In the genomic region with DNA sequence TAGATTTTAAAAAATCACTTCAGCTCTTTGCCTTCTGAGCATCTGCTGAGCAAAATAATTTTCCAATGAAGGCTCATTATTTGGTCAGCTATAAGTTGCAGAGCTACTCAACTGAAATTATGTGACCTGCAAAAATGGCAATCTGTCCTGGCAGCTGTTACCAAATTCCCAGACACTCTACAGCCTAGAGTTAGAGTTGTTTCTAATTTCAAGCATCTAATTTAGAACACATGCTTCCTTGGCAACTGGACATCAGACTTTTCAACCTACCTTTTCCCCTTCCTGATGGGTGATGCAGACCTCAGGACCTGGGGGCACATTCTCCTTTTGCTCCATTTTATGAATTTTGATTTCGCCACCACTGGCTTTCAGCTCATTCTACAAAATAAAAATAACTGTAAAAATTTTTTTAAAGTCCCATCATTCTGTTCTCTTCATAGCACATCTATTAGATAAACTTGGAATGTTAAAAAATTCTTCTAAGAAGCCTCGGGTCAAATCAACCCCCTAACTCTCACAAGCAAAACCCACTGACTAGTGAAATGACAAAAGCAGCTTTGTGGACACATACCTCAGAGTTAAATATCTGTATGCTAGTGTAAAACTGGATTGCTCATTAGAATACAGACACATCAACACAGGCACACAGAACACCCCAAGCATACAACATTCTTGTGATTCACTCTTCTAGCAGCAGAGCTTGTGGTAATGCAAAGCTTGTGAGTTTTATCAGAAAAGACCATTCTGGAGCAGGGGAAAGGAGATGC, we compare ENCODE assay signal across 1 cellular context.
TF ChIP-seq lines count a peak whose summit lies in the region.

No MANE protein-coding gene starts in this region.

TF ChIP-seq in SK-N-SH, 30 proteins besides CTCF, POLR2A, EP300 and RAD21 (continued from another document):
- TF ChIP-seq, protein P1, sequence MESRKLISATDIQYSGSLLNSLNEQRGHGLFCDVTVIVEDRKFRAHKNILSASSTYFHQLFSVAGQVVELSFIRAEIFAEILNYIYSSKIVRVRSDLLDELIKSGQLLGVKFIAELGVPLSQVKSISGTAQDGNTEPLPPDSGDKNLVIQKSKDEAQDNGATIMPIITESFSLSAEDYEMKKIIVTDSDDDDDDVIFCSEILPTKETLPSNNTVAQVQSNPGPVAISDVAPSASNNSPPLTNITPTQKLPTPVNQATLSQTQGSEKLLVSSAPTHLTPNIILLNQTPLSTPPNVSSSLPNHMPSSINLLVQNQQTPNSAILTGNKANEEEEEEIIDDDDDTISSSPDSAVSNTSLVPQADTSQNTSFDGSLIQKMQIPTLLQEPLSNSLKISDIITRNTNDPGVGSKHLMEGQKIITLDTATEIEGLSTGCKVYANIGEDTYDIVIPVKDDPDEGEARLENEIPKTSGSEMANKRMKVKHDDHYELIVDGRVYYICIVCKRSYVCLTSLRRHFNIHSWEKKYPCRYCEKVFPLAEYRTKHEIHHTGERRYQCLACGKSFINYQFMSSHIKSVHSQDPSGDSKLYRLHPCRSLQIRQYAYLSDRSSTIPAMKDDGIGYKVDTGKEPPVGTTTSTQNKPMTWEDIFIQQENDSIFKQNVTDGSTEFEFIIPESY (IDR thresholded peaks at IDR 0.05; ENCODE audit: borderline replicate concordance, low read depth): no peak
- TF ChIP-seq TCF12 (IDR thresholded peaks at IDR 0.05): peak; percentile 84
- peak; percentile 55 for TF ChIP-seq CHD2 (IDR thresholded peaks at IDR 0.05; ENCODE audit: low read length, partially characterized antibody)
- TF ChIP-seq MXI1 (IDR thresholded peaks at IDR 0.05; ENCODE audit: low read depth, low read length): no peak
- 0 out of 2 replicates have a peak, but pooled peaks have one; percentile 18 for TF ChIP-seq NFIC (IDR thresholded peaks at IDR 0.05; ENCODE audit: borderline replicate concordance)
- no peak for TF ChIP-seq GATA2 (CRISPR knock-in tag; IDR thresholded peaks at IDR 0.05)
- no peak for TF ChIP-seq NRF1 (IDR thresholded peaks at IDR 0.05; ENCODE audit: low read depth, low read length)
- TF ChIP-seq SMC3 (IDR thresholded peaks at IDR 0.05; ENCODE audit: low read depth, low read length): no peak
- no peak for TF ChIP-seq ELF1 (IDR thresholded peaks at IDR 0.05)
- TF ChIP-seq FOXM1 (IDR thresholded peaks at IDR 0.05; ENCODE audit: low read depth): no peak
- TF ChIP-seq PBX3 (IDR thresholded peaks at IDR 0.05): peak; percentile 23; the same call in 1 of the 2 replicates
- TF ChIP-seq GABPA (IDR thresholded peaks at IDR 0.05; ENCODE audit: low read depth): no peak
- 0 out of 2 replicates have a peak, but pooled peaks have one; percentile 6 for TF ChIP-seq JUND (IDR thresholded peaks at IDR 0.05)
- no peak; the same call in 1 of the 2 replicates for TF ChIP-seq RXRA (IDR thresholded peaks at IDR 0.05; ENCODE audit: borderline replicate concordance, low read depth)
- TF ChIP-seq FOSL2 (IDR thresholded peaks at IDR 0.05; ENCODE audit: borderline replicate concordance, low read depth): no peak
- no peak for TF ChIP-seq TAF1 (IDR thresholded peaks at IDR 0.05; ENCODE audit: borderline replicate concordance, low read depth, low read length)
- no peak for TF ChIP-seq FOXJ3 (CRISPR knock-in tag; IDR thresholded peaks at IDR 0.05)
- no peak for TF ChIP-seq YY1 (IDR thresholded peaks at IDR 0.05; ENCODE audit: low read depth)
- TF ChIP-seq SIN3A (IDR thresholded peaks at IDR 0.05; ENCODE audit: borderline replicate concordance, low read depth, low read length): no peak
- 0 out of 2 replicates have a peak, but pooled peaks have one; percentile 6 for TF ChIP-seq MEF2A (IDR thresholded peaks at IDR 0.05; ENCODE audit: borderline replicate concordance, low read depth)
- no peak for TF ChIP-seq IRF3 (IDR thresholded peaks at IDR 0.05; ENCODE audit: low read depth, low read length)
- TF ChIP-seq POLR2AphosphoS5 (IDR thresholded peaks at IDR 0.05; ENCODE audit: low read depth, low read length): no peak
- TF ChIP-seq MAX (IDR thresholded peaks at IDR 0.05; ENCODE audit: low read depth): no peak
- TF ChIP-seq RCOR1 (IDR thresholded peaks at IDR 0.05; ENCODE audit: low read length): peak; percentile 90
- TF ChIP-seq EZH2phosphoT487 (IDR thresholded peaks at IDR 0.05; ENCODE audit: borderline replicate concordance, low read depth): no peak
